In genomic region chr1:173023343-173023742, GRCh38 we compare ENCODE assay signal across 34 cellular contexts. TPM values are rescaled to one million over a fixed set of nuclear protein-coding genes. Genes with fewer than 3 reads are reported as not detected.
"Had no signal": no experiment of that assay in that cellular context is flagged by ENCODE, and none has a peak within 500 bp of the region (broad histone marks: within the 10 kb centered on the region; RNA-seq: fewer than 3 reads in every experiment).

No MANE protein-coding gene starts in this region.

- H3K4me1 Mint-ChIP-seq: activated CD4-positive, alpha-beta memory T cell treated with anti-CD3 and anti-CD28 coated beads, Interleukin-2, amount 10 ng/mL, durations not matched to agents 7 days and 5 days; activated CD4-positive, alpha-beta T cell treated with anti-CD3 and anti-CD28 coated beads, Interleukin-2, amount 10 ng/mL, durations not matched to agents 24 days and 14 days; activated naive CD4-positive, alpha-beta T cell treated with anti-CD3 and anti-CD28 coated beads, Interleukin-2, amount 10 ng/mL, durations not matched to agents 7 days and 5 days; brain had no signal

- H3K9me3 ChIP-seq: ascending aorta, esophagus muscularis mucosa, gastrocnemius medialis, ovary, right lobe of liver, thoracic aorta had no signal

- H3K27me3 Mint-ChIP-seq: activated naive CD8-positive, alpha-beta T cell treated with anti-CD3 and anti-CD28 coated beads, Interleukin-2, amount 10 ng/mL, durations not matched to agents 7 days and 5 days; activated T-cell treated with anti-CD3 and anti-CD28 coated beads, Interleukin-2, amount 50 U/mL, for 24 hours; naive B cell; progenitor cell of endocrine pancreas; stimulated activated naive CD8-positive, alpha-beta T cell treated with anti-CD3 and anti-CD28 coated beads, Interleukin-15, Interleukin-2, amounts not matched to agents 100 ng/mL and 50 ng/mL, for 24 hours had no signal

- H3K4me3 ChIP-seq: ascending aorta, coronary artery, esophagus muscularis mucosa, gastrocnemius medialis, ovary, right lobe of liver, skin epidermis, thoracic aorta had no signal

- DNase-seq: activated CD4-positive, alpha-beta memory T cell treated with anti-CD3 and anti-CD28 coated beads, Interleukin-2, amount 10 ng/mL, durations not matched to agents 7 days and 5 days; activated CD4-positive, alpha-beta T cell treated with anti-CD3 and anti-CD28 coated beads, Interleukin-2, amount 10 ng/mL, durations not matched to agents 24 days and 14 days; activated CD4-positive, CD25-positive, alpha-beta regulatory T cell treated with anti-CD3 and anti-CD28 coated beads, Interleukin-2, amount 50 U/mL, for 72 hours; activated CD8-positive, alpha-beta memory T cell treated with anti-CD3 and anti-CD28 coated beads, Interleukin-2, amount 50 U/mL, for 48 hours; activated gamma-delta T cell; activated naive CD4-positive, alpha-beta T cell treated with anti-CD3 and anti-CD28 coated beads, Interleukin-2, amount 10 ng/mL, durations not matched to agents 7 days and 5 days; activated naive CD8-positive, alpha-beta T cell treated with anti-CD3 and anti-CD28 coated beads, Interleukin-2, amount 10 ng/mL, durations not matched to agents 7 days and 5 days; activated T-cell treated with anti-CD3 and anti-CD28 coated beads, Interleukin-2, amount 50 U/mL, for 24 hours; effector memory CD8-positive, alpha-beta T cell; gastrocnemius medialis; glutamatergic neuron; left colon; mammary epithelial cell; naive B cell; ovary; right lobe of liver; stimulated activated CD4-positive, alpha-beta T cell treated with anti-CD3 and anti-CD28 coated beads, Interleukin-12 subunit alpha, Interleukin-12 subunit beta, amount 100 ng/mL, for 4 hours; stimulated activated CD4-positive, alpha-beta T cell treated with anti-CD3 and anti-CD28 coated beads, Interleukin-4, amount 100 ng/mL, for 1 hour; T-helper 9 cell; trophoblast cell; WERI-Rb-1 had no signal

- ATAC-seq: effector memory CD8-positive, alpha-beta T cell; gastrocnemius medialis; left colon; right lobe of liver had no signal

- H3K4me3 Mint-ChIP-seq: activated CD4-positive, alpha-beta memory T cell treated with anti-CD3 and anti-CD28 coated beads, Interleukin-2, amount 10 ng/mL, durations not matched to agents 7 days and 5 days; activated CD4-positive, alpha-beta T cell treated with anti-CD3 and anti-CD28 coated beads, Interleukin-2, amount 10 ng/mL, durations not matched to agents 24 days and 14 days; activated naive CD4-positive, alpha-beta T cell treated with anti-CD3 and anti-CD28 coated beads, Interleukin-2, amount 10 ng/mL, durations not matched to agents 7 days and 5 days; activated naive CD8-positive, alpha-beta T cell treated with anti-CD3 and anti-CD28 coated beads, Interleukin-2, amount 10 ng/mL, durations not matched to agents 7 days and 5 days; activated T-cell treated with anti-CD3 and anti-CD28 coated beads, Interleukin-2, amount 50 U/mL, for 24 hours; brain; effector memory CD8-positive, alpha-beta T cell; mesothelial cell of epicardium; stimulated activated naive CD8-positive, alpha-beta T cell treated with anti-CD3 and anti-CD28 coated beads, Interleukin-15, Interleukin-2, amounts not matched to agents 100 ng/mL and 50 ng/mL, for 24 hours; T-helper 1 cell treated with Interleukin-12 subunit alpha and Interleukin-12 subunit beta and Interleukin-4 antibody, amounts not matched to agents 30 μg/mL and 1 μg/mL, for 36 hours had no signal

- H3K4me1 ChIP-seq: ascending aorta, esophagus muscularis mucosa, gastrocnemius medialis, right lobe of liver had no signal

- H3K27me3 ChIP-seq: ascending aorta, esophagus muscularis mucosa, gastrocnemius medialis, ovary, right lobe of liver had no signal

- H3K36me3 ChIP-seq: ascending aorta, esophagus muscularis mucosa, gastrocnemius medialis, ovary, right lobe of liver, thoracic aorta, WERI-Rb-1 had no signal

- H3K36me3 Mint-ChIP-seq: activated naive CD4-positive, alpha-beta T cell treated with anti-CD3 and anti-CD28 coated beads, Interleukin-2, amount 10 ng/mL, durations not matched to agents 7 days and 5 days; brain; naive B cell had no signal

- H3K27ac ChIP-seq: ascending aorta, coronary artery, esophagus muscularis mucosa, gastrocnemius medialis, ovary, right lobe of liver, skin epidermis, thoracic aorta, WERI-Rb-1 had no signal

- H3K9me3 Mint-ChIP-seq: activated CD4-positive, alpha-beta memory T cell treated with anti-CD3 and anti-CD28 coated beads, Interleukin-2, amount 10 ng/mL, durations not matched to agents 7 days and 5 days; activated naive CD4-positive, alpha-beta T cell treated with anti-CD3 and anti-CD28 coated beads, Interleukin-2, amount 10 ng/mL, durations not matched to agents 7 days and 5 days; activated T-cell treated with anti-CD3 and anti-CD28 coated beads, Interleukin-2, amount 50 U/mL, for 24 hours; effector memory CD8-positive, alpha-beta T cell; stimulated activated naive CD8-positive, alpha-beta T cell treated with anti-CD3 and anti-CD28 coated beads, Interleukin-15, Interleukin-2, amounts not matched to agents 100 ng/mL and 50 ng/mL, for 24 hours; T-helper 1 cell treated with Interleukin-12 subunit alpha and Interleukin-12 subunit beta and Interleukin-4 antibody, amounts not matched to agents 30 μg/mL and 1 μg/mL, for 36 hours had no signal

- H3K27ac Mint-ChIP-seq: activated CD4-positive, alpha-beta memory T cell treated with anti-CD3 and anti-CD28 coated beads, Interleukin-2, amount 10 ng/mL, durations not matched to agents 7 days and 5 days; activated CD4-positive, alpha-beta T cell treated with anti-CD3 and anti-CD28 coated beads, Interleukin-2, amount 10 ng/mL, durations not matched to agents 24 days and 14 days; activated naive CD4-positive, alpha-beta T cell treated with anti-CD3 and anti-CD28 coated beads, Interleukin-2, amount 10 ng/mL, durations not matched to agents 7 days and 5 days; activated naive CD8-positive, alpha-beta T cell treated with anti-CD3 and anti-CD28 coated beads, Interleukin-2, amount 10 ng/mL, durations not matched to agents 7 days and 5 days; activated T-cell treated with anti-CD3 and anti-CD28 coated beads, Interleukin-2, amount 50 U/mL, for 24 hours; brain; effector memory CD8-positive, alpha-beta T cell; mesothelial cell of epicardium; naive B cell; progenitor cell of endocrine pancreas; stimulated activated naive CD8-positive, alpha-beta T cell treated with anti-CD3 and anti-CD28 coated beads, Interleukin-15, Interleukin-2, amounts not matched to agents 100 ng/mL and 50 ng/mL, for 24 hours; T-helper 1 cell treated with Interleukin-12 subunit alpha and Interleukin-12 subunit beta and Interleukin-4 antibody, amounts not matched to agents 30 μg/mL and 1 μg/mL, for 36 hours had no signal

RNA-seq across cellular contexts. Expression of gene TNFSF18, which starts 27.4 kb away (rescaled TPM):
- total RNA-seq: activated CD4-positive, alpha-beta memory T cell treated with anti-CD3 and anti-CD28 coated beads, Interleukin-2, amount 10 ng/mL, durations not matched to agents 7 days and 5 days; activated CD4-positive, alpha-beta T cell treated with anti-CD3 and anti-CD28 coated beads, Interleukin-2, amount 10 ng/mL, durations not matched to agents 24 days and 14 days; activated naive CD8-positive, alpha-beta T cell treated with anti-CD3 and anti-CD28 coated beads, Interleukin-2, amount 10 ng/mL, durations not matched to agents 7 days and 5 days; ascending aorta; cardiac septum; gastrocnemius medialis; mammary epithelial cell; progenitor cell of endocrine pancreas; right lobe of liver had no signal
- polyA plus RNA-seq: liver, neural cell, ovary had no signal
